In genomic region chr2:218898109-218898878, GRCh38 we compare ENCODE assay signal across 1 cellular context.
TF ChIP-seq lines count a peak whose summit lies in the region.

No MANE protein-coding gene starts in this region.

TF ChIP-seq in HEK293, 187 proteins besides CTCF, POLR2A, EP300 and RAD21 (continued from another document and continues in another):
- TF ChIP-seq ZBTB10 (tag by site-specific recombination; IDR thresholded peaks at IDR 0.05) (peak; percentile 77), ZNF501 (tag by site-specific recombination; IDR thresholded peaks at IDR 0.05) (peak; percentile 66; the same call in 1 of the 2 replicates), ZSCAN5A (tag by site-specific recombination; IDR thresholded peaks at IDR 0.05) (no peak), ZBTB8A (tag by site-specific recombination; IDR thresholded peaks at IDR 0.05) (peak; percentile 39), GLIS2 (tag by site-specific recombination; IDR thresholded peaks at IDR 0.05) (peak; percentile 87), SP3 (tag by site-specific recombination; IDR thresholded peaks at IDR 0.05) (peak; percentile 27; the same call in 1 of the 2 replicates), ZNF362 (tag by site-specific recombination; IDR thresholded peaks at IDR 0.05) (no peak), PBX3 (CRISPR knock-in tag; IDR thresholded peaks at IDR 0.05) (peak; percentile 73; the same call in 1 of the 2 replicates), PATZ1 (tag by site-specific recombination; IDR thresholded peaks at IDR 0.05) (peak; percentile 72), KLF9 (tag by site-specific recombination; IDR thresholded peaks at IDR 0.05; ENCODE audit: low read depth) (peak; percentile 92), EGR2 (tag by site-specific recombination; IDR thresholded peaks at IDR 0.05; ENCODE audit: low read depth) (peak; percentile 46; the same call in 1 of the 2 replicates), REST (tag by site-specific recombination; IDR thresholded peaks at IDR 0.05) (0 out of 2 replicates have a peak, but pooled peaks have one; percentile 34), ZNF335 (tag by site-specific recombination; conservative IDR thresholded peaks at IDR 0.05) (0 out of 2 replicates have a peak, but pooled peaks have one; percentile 54), KLF7 (tag by site-specific recombination; IDR thresholded peaks at IDR 0.05; ENCODE audit: borderline replicate concordance) (peak; percentile 94), ZIC2 (tag by site-specific recombination; IDR thresholded peaks at IDR 0.05) (peak; percentile 89), ZNF792 (tag by site-specific recombination; IDR thresholded peaks at IDR 0.05) (no peak), FEZF1 (tag by site-specific recombination; IDR thresholded peaks at IDR 0.05) (no peak), ZNF692 (tag by site-specific recombination; IDR thresholded peaks at IDR 0.05) (peak; percentile 68), ZNF544 (tag by site-specific recombination; IDR thresholded peaks at IDR 0.05) (no peak), KLF8 (tag by site-specific recombination; IDR thresholded peaks at IDR 0.05) (peak; percentile 84; the same call in 1 of the 2 replicates), ZNF777 (tag by site-specific recombination; IDR thresholded peaks at IDR 0.05; ENCODE audit: borderline replicate concordance) (no peak), KLF1 (tag by site-specific recombination; IDR thresholded peaks at IDR 0.05) (peak; percentile 95), ZFHX2 (tag by site-specific recombination; conservative IDR thresholded peaks at IDR 0.05) (peak; percentile 53), ZNF510 (tag by site-specific recombination; IDR thresholded peaks at IDR 0.05; ENCODE audit: insufficient replicate concordance) (no peak), ZNF677 (tag by site-specific recombination; IDR thresholded peaks at IDR 0.05) (no peak), ZNF394 (tag by site-specific recombination; IDR thresholded peaks at IDR 0.05; ENCODE audit: borderline replicate concordance) (peak; percentile 29; the same call in 1 of the 2 replicates), ZNF600 (tag by site-specific recombination; IDR thresholded peaks at IDR 0.05) (peak; percentile 86), YY2 (tag by site-specific recombination; IDR thresholded peaks at IDR 0.05) (no peak), ZEB2 (tag by site-specific recombination; IDR thresholded peaks at IDR 0.05) (peak; percentile 25; the same call in 1 of the 2 replicates), ZNF768 (tag by site-specific recombination; IDR thresholded peaks at IDR 0.05) (no peak), ZNF280C (tag by site-specific recombination; IDR thresholded peaks at IDR 0.05) (no peak), ZFP69B (tag by site-specific recombination; IDR thresholded peaks at IDR 0.05) (0 out of 2 replicates have a peak, but pooled peaks have one; percentile 49), ZNF785 (tag by site-specific recombination; IDR thresholded peaks at IDR 0.05) (no peak), PRDM10 (tag by site-specific recombination; IDR thresholded peaks at IDR 0.05) (peak; percentile 38), ZNF169 (tag by site-specific recombination; IDR thresholded peaks at IDR 0.05) (no peak), ZBTB17 (tag by site-specific recombination; IDR thresholded peaks at IDR 0.05) (peak; percentile 37; the same call in 1 of the 2 replicates), ZNF449 (tag by site-specific recombination; IDR thresholded peaks at IDR 0.05) (peak; percentile 64)
